ENCODE assay signal across 5 cellular contexts in the genomic region with DNA sequence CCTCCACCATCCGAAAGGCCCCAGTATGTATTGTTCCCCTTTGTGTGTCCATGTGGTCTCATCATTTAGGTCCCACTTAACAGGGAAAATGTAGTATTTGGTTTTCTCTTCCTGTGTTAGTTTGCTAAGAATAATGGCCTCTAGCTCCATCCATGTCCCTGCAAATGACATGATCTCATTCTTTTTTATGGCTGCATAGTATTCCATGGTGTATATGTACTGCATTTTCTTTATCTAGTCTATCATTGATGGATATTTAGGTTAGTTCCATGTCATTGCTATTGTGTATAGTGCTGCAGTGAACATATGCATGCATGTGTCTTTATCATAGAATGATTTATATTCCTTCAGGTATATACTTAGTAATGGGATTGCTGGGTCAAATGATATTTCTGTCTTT. TPM values are rescaled to one million over a fixed set of nuclear protein-coding genes. Genes with fewer than 3 reads are reported as not detected.
"Had no signal": no experiment of that assay in that cellular context is flagged by ENCODE, and none has a peak within 500 bp of the region (broad histone marks: within the 10 kb centered on the region; RNA-seq: fewer than 3 reads in every experiment).

No MANE protein-coding gene starts in this region.

RNA-seq across cellular contexts. Expression of a gene that starts 57.2 kb away (rescaled TPM):
- total RNA-seq: HepG2, HT-29, HT1080, IMR-90 had no signal
- polyA plus RNA-seq: HepG2, IgD-negative memory B cell, IMR-90 had no signal
